ENCODE assay signal across 8 cellular contexts in genomic region chr9:107137495-107138202, GRCh38.
A peak's percentile ranks its signal among the peaks of the same experiment; 100 is the strongest.
DNase-seq lines count a peak whose midpoint lies in the region; ATAC-seq and TF ChIP-seq lines count a peak whose summit lies in the region.

No MANE protein-coding gene starts in this region.

- no peak overlapping the region for H3K27ac ChIP-seq in HCT116 (ENCODE audit: low read depth, low read length)
- no peak overlapping the region for H3K27ac ChIP-seq in tibial nerve

- H3K4me2 ChIP-seq in HCT116 (ENCODE audit: low read length), result 0 out of 2 replicates have a peak overlapping the region, but pooled peaks have one; percentile 22

- RAD21 ChIA-PET in HCT116 (lab: Charles Lee; ENCODE audit: low non-redundant PET in 1 of 2, low total read pairs in 2 of 2, uncharacterized antibody in 2 of 2, unreplicated experiment in 2 of 2), result no interaction called here

- H2AFZ ChIP-seq in HCT116 (ENCODE audit: low read depth, low read length, poor library complexity, severe bottlenecking), result peak overlapping the region; percentile 75

- intact Hi-C loops in HCT116 (cut with micrococcal nuclease), result loop anchor here (1.0 kb wide), 1 partner anchor 204 kb away; no protein-coding TSS in a partner anchor

- H3K9me2 ChIP-seq in HCT116 (ENCODE audit: insufficient read depth), result no peaks in the 10 kb centered on the region

- 70 to 76% methylated on average over 9 of the region's 9 CpGs for WGBS in tibial nerve, 2 donors

- TF ChIP-seq RAD21 in HCT116 (IDR thresholded peaks at IDR 0.05; ENCODE audit: low read depth), result peak; percentile 83

- DNase-seq in NCI-H2081 (lab: John Stamatoyannopoulos, UW) (peak; percentile 12 to 25), NCI-H2081 treated with DMSO at 0.1 percent for 48 hours (lab: John Stamatoyannopoulos, UW) (no peak), HCT116 (ENCODE audit: low read depth, low spot score) (peak; percentile 29), germinal center (ENCODE audit: low spot score) (peak; percentile 29), tibial nerve (ENCODE audit: low spot score in 2 of 2) (no peak), NCI-H1930 (lab: John Stamatoyannopoulos, UW) (no peak)

- no peaks in the 10 kb centered on the region for H3K9me3 ChIP-seq in HCT116 (ENCODE audit: control insufficient read depth in 1 of 2, insufficient read depth in 1 of 2, low read depth in 1 of 2, low read length in 2 of 2)
- no peaks in the 10 kb centered on the region for H3K9me3 ChIP-seq in tibial nerve

- TF ChIP-seq CTCF in HCT116 (IDR thresholded peaks at IDR 0.05 in 2 of 3, conservative IDR thresholded peaks at IDR 0.05 in 1 of 3; ENCODE audit: borderline replicate concordance in 1 of 3, insufficient read depth in 1 of 3, low read depth in 2 of 3, low read length in 2 of 3) (peak; percentile 64 to 93 (median 80)), tibial nerve (IDR thresholded peaks at IDR 0.05) (peak; percentile 17 to 55 (median 36))

- H3K36me3 ChIP-seq in HCT116 (ENCODE audit: control insufficient read depth in 1 of 2, insufficient read depth in 2 of 2, low read length in 2 of 2) (no peaks in the 10 kb centered on the region), tibial nerve (no peaks in the 10 kb centered on the region)

- no peaks in the 10 kb centered on the region for H3K79me2 ChIP-seq in HCT116 (ENCODE audit: insufficient read depth, low read length)

- H3K4me3 ChIP-seq in HCT116 (replicated peaks in 1 of 2; ENCODE audit: low read depth in 1 of 2, low read length in 2 of 2) (no peak overlapping the region), tibial nerve (no peak overlapping the region)

- POLR2A ChIA-PET in HCT116 (lab: Charles Lee), result no interaction called here

- H3K9ac ChIP-seq in HCT116 (ENCODE audit: low read length), result no peak overlapping the region

- CTCF ChIA-PET in HCT116 (lab: Charles Lee), result interaction anchor here (0.6 to 2.1 kb wide), 3 partner anchors 21 to 34 kb away, joined by 3 to 5 read pairs (median 4); no protein-coding TSS in a partner anchor

- H3K4me1 ChIP-seq in HCT116 (ENCODE audit: control insufficient read depth in 1 of 2, insufficient read depth in 2 of 2, low read length in 2 of 2), result peaks cover 4 to 8% of the 10 kb centered on the region in 2 experiments; a peak in 2 of 4 replicates
- H3K4me1 ChIP-seq in tibial nerve, result peaks cover 0 to 7% (median 6%) of the 10 kb centered on the region in 4 donors

- H3K27me3 ChIP-seq in HCT116 (ENCODE audit: insufficient read depth, low read length) (no peaks in the 10 kb centered on the region), tibial nerve (no peaks in the 10 kb centered on the region)

- no peaks in the 10 kb centered on the region for H4K20me1 ChIP-seq in HCT116 (ENCODE audit: insufficient read depth)

- no TSS peak for BruUV-seq in HCT116 (replicated peaks; lab: Mats Ljungman, UMichigan)

- peak; percentile 69 for ATAC-seq in HCT116
- ATAC-seq in SK-N-SH treated with all-trans-retinoic acid at 6 μM for 48 hours, result peak; percentile 77
- ATAC-seq in HG03457 (IDR thresholded peaks at IDR 0.05; ENCODE audit: unreplicated experiment), result no peak

- TF ChIP-seq POLR2A in HCT116 (IDR thresholded peaks at IDR 0.05; ENCODE audit: borderline replicate concordance, extremely low read depth, insufficient read depth, insufficient read length) (no peak), tibial nerve (IDR thresholded peaks at IDR 0.05) (no peak)

- no peak for TF ChIP-seq EP300 in tibial nerve (IDR thresholded peaks at IDR 0.05)

TF ChIP-seq in HCT116, 20 proteins besides CTCF, POLR2A, EP300 and RAD21:
- TF ChIP-seq CBX3 (IDR thresholded peaks at IDR 0.05; ENCODE audit: low read depth), result peak; percentile 71; the same call in 1 of the 2 replicates
- no peak for TF ChIP-seq EZH2 (IDR thresholded peaks at IDR 0.05)

TF ChIP-seq in SK-N-SH treated with all-trans-retinoic acid at 6 μM for 48 hours, 23 proteins besides CTCF, POLR2A, EP300 and RAD21:
- TF ChIP-seq CREB5 (CRISPR knock-in tag; IDR thresholded peaks at IDR 0.05; ENCODE audit: low read depth) (no peak), ISL1 (CRISPR knock-in tag; IDR thresholded peaks at IDR 0.05) (no peak), POU6F1 (CRISPR knock-in tag; IDR thresholded peaks at IDR 0.05; ENCODE audit: borderline replicate concordance, low read depth) (no peak), TOX (CRISPR knock-in tag; IDR thresholded peaks at IDR 0.05; ENCODE audit: borderline replicate concordance) (no peak), ZC3H10 (CRISPR knock-in tag; IDR thresholded peaks at IDR 0.05) (no peak)

Comparison
In these comparisons a context has a peak if more than half of its experiments do, and no peak if none do; other contexts are left out.
1. DNase-seq: peak in NCI-H2081 (2 of 2), HCT116 (single experiment) and germinal center (single experiment); none in NCI-H2081 treated with DMSO at 0.1 percent for 48 hours (single experiment), tibial nerve (0 of 2) and NCI-H1930 (0 of 2).